ENCODE assay signal across 2 cellular contexts in the genomic region with DNA sequence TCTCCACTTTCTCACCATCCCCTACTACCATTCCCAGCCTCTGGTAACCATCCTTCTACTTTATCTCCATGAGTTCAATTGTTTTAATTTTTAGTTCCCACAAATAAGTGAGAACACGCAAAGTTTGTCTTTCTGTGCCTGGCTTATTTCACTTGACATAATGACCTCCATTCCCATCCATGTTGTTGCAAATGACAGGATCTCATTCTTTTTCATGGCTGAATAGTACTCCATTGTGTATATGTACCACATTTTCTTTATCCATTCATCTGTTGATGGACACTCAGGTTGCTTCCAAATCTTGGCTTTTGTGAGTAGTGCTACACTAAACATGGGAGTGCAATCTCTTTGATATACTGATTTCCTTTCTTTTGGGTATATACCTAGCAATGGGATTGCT. TPM values are rescaled to one million over a fixed set of nuclear protein-coding genes. Genes with fewer than 3 reads are reported as not detected.
"Had no signal": no experiment of that assay in that cellular context is flagged by ENCODE, and none has a peak within 500 bp of the region (broad histone marks: within the 10 kb centered on the region; RNA-seq: fewer than 3 reads in every experiment).

No MANE protein-coding gene starts in this region.

RNA-seq across cellular contexts. Expression of gene FRMPD3, which starts 55.8 kb away (rescaled TPM):
- total RNA-seq: HepG2 had no signal
- polyA plus RNA-seq: HepG2, IgD-negative memory B cell had no signal
